Comparison of ENCODE assay signal across 19 cellular contexts in the genomic region with DNA sequence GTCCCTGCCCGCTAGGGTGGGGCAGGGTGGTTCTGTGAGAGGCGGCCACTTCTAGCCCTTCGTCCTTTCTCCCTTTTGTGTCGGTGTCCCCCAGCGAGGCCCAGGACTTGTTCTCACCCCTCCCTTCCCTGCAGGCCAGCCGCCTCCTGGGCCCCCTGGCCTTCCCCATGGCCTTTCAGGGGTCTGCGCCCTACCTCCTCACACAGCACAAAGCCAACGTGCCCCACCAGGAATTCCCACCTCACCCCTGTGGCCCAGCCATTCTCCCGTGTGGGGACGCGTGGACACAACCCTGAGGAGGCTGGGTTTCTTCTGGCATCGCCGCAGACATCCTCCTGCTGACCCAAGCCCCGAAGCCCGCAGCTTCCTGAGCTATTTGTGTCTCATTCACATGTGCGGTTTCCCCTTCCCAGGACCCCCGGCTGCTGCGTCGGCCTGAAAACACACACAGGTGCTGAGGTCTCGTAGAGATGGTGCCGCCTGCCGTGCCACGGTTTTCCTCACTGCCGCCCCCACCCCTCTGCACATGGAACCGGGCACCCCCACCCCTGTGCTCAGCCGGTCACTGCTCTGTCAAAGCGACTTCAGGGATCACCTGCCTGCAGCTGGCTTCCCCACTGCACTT.
DNase-seq lines count a peak whose midpoint lies in the region; ATAC-seq, FAIRE-seq and TF ChIP-seq lines count a peak whose summit lies in the region.
"Had no signal": no experiment of that assay in that cellular context is flagged by ENCODE, and none has a peak within 500 bp of the region (broad histone marks: within the 10 kb centered on the region; RNA-seq: fewer than 3 reads in every experiment).

No MANE protein-coding gene starts in this region.

- FAIRE-seq in keratinocyte (lab: Jason Lieb, UNC), result no peak
- FAIRE-seq: G401.6, GM12892, GM19239 had no signal

- H3K27me3 Mint-ChIP-seq in neural progenitor cell (ENCODE audit: insufficient read depth, low read depth), result peaks cover 5% of the 10 kb centered on the region
- H3K27me3 Mint-ChIP-seq: B cell had no signal

- H3K27ac ChIP-seq in BLaER1 treated with 17β-estradiol and CSF1 and Interleukin-3, amounts not matched to agents 10 nM and 100 nM, result no peak overlapping the region
- H3K27ac ChIP-seq in RWPE1 (peak overlapping the region; percentile 66), keratinocyte (ENCODE audit: control insufficient read depth, insufficient read depth, low read length) (no peak overlapping the region), neural progenitor cell (no peak overlapping the region), Peyer's patch (no peak overlapping the region)

- peaks cover 22% of the 10 kb centered on the region for H3K4me1 Mint-ChIP-seq in neural progenitor cell
- H3K4me1 Mint-ChIP-seq: B cell; CD4-positive, alpha-beta memory T cell had no signal

- no peak for ATAC-seq in GM21390 (IDR thresholded peaks at IDR 0.05; ENCODE audit: unreplicated experiment)
- ATAC-seq: GM23338 had no signal

- H3K4me1 ChIP-seq in BLaER1 treated with 17β-estradiol and CSF1 and Interleukin-3, amounts not matched to agents 10 nM and 100 nM, result peaks cover 12 to 57% (median 48%) of the 10 kb centered on the region in 10 experiments; a peak in 18 of 20 replicates
- H3K4me1 ChIP-seq in keratinocyte (ENCODE audit: control insufficient read depth, extremely low read depth, insufficient read depth, low read length) (peaks cover 20% of the 10 kb centered on the region), neural progenitor cell (peaks cover 9% of the 10 kb centered on the region), Peyer's patch (no peaks in the 10 kb centered on the region)
- H3K4me1 ChIP-seq: HAP-1 had no signal

- H3K27ac Mint-ChIP-seq in neural progenitor cell, result peak overlapping the region; percentile 79
- H3K27ac Mint-ChIP-seq: B cell; CD4-positive, alpha-beta memory T cell; GM23338; HFFc6 had no signal

- no peak overlapping the region for H3K4me3 ChIP-seq in BLaER1 treated with 17β-estradiol and CSF1 and Interleukin-3, amounts not matched to agents 10 nM and 100 nM
- H3K4me3 ChIP-seq in keratinocyte (ENCODE audit: control insufficient read depth in 2 of 3, extremely low read depth in 1 of 3, insufficient read depth in 2 of 3, low read depth in 1 of 3, low read length in 3 of 3), result no peak overlapping the region
- H3K4me3 ChIP-seq in neural progenitor cell, result no peak overlapping the region
- H3K4me3 ChIP-seq in Peyer's patch, result no peak overlapping the region
- H3K4me3 ChIP-seq: GM23338, HAP-1 had no signal

- CTCF ChIA-PET in RWPE1 (lab: Yijun Ruan, JAX), result interaction anchor here (0.5 to 0.6 kb wide), 3 partner anchors 102 to 302 kb away, joined by 3 to 6 read pairs (median 3); no protein-coding TSS in a partner anchor

- dilution Hi-C loops in keratinocyte (cut with MboI; ENCODE audit: extremely low pct_ligation_motif_present, low sequenced_read_pairs), result no loop called here

- H3K36me3 Mint-ChIP-seq in neural progenitor cell, result no peaks in the 10 kb centered on the region
- H3K36me3 Mint-ChIP-seq: CD4-positive, alpha-beta memory T cell had no signal

- H3K79me2 ChIP-seq in keratinocyte (ENCODE audit: control insufficient read depth, insufficient read depth, low read length) (no peaks in the 10 kb centered on the region), neural progenitor cell (ENCODE audit: low read depth) (no peaks in the 10 kb centered on the region)

- H3K9me3 ChIP-seq in BLaER1 treated with 17β-estradiol and CSF1 and Interleukin-3, amounts not matched to agents 10 nM and 100 nM (replicated peaks in 1 of 11), result no peaks in the 10 kb centered on the region
- H3K9me3 ChIP-seq in keratinocyte (ENCODE audit: control insufficient read depth, low read depth, low read length) (no peaks in the 10 kb centered on the region), neural progenitor cell (ENCODE audit: low read depth) (no peaks in the 10 kb centered on the region), Peyer's patch (no peaks in the 10 kb centered on the region)
- H3K9me3 ChIP-seq: HAP-1 had no signal

- no peaks in the 10 kb centered on the region for H3K36me3 ChIP-seq in BLaER1 treated with 17β-estradiol and CSF1 and Interleukin-3, amounts not matched to agents 10 nM and 100 nM
- H3K36me3 ChIP-seq in keratinocyte (ENCODE audit: control insufficient read depth in 2 of 2, extremely low read depth in 1 of 2, insufficient read depth in 2 of 2, low read length in 2 of 2) (no peaks in the 10 kb centered on the region), neural progenitor cell (no peaks in the 10 kb centered on the region), Peyer's patch (no peaks in the 10 kb centered on the region)
- H3K36me3 ChIP-seq: HAP-1 had no signal

- peak overlapping the region in 2 of 11 experiments; percentile 14 to 45; a peak in 3 of 22 replicates for H3K9ac ChIP-seq in BLaER1 treated with 17β-estradiol and CSF1 and Interleukin-3, amounts not matched to agents 10 nM and 100 nM
- H3K9ac ChIP-seq in keratinocyte (ENCODE audit: control insufficient read depth, extremely low read depth, insufficient read depth, low read length) (no peak overlapping the region), neural progenitor cell (no peak overlapping the region)

- H2AFZ ChIP-seq in keratinocyte (ENCODE audit: control insufficient read depth, low read length) (no peak overlapping the region), neural progenitor cell (replicated peaks) (no peak overlapping the region)
- H2AFZ ChIP-seq: GM23338 had no signal

- TF ChIP-seq CTCF in RWPE1 (conservative IDR thresholded peaks at IDR 0.05; ENCODE audit: low read depth), result no peak
- TF ChIP-seq CTCF in keratinocyte (optimal IDR thresholded peaks at IDR 0.05 in 1 of 3, IDR thresholded peaks at IDR 0.05 in 1 of 3, conservative IDR thresholded peaks at IDR 0.05 in 1 of 3; ENCODE audit: extremely low read depth in 1 of 3, insufficient read depth in 2 of 3, low read length in 3 of 3), result no peak
- TF ChIP-seq CTCF in neural progenitor cell (IDR thresholded peaks at IDR 0.05), result no peak
- no peak for TF ChIP-seq CTCF in Peyer's patch (IDR thresholded peaks at IDR 0.05)

- H3K9me1 ChIP-seq in keratinocyte (ENCODE audit: control insufficient read depth, extremely low read depth, insufficient read depth, low read length), result no peaks in the 10 kb centered on the region

- DNase-seq in RWPE1 (ENCODE audit: low spot score), result no peak
- no peak for DNase-seq in keratinocyte (ENCODE audit: low read depth, low spot score)
- no peak for DNase-seq in neural progenitor cell (ENCODE audit: low spot score)
- DNase-seq in cortex of kidney (lab: John Stamatoyannopoulos, UW), result no peak
- no peak for DNase-seq in OCI-M1 (lab: John Stamatoyannopoulos, UW)
- DNase-seq in Peyer's patch, result no peak
- DNase-seq: CD4-positive, alpha-beta memory T cell; COR-L47; DMS153; DND-41; HFFc6 had no signal

- H4K20me1 ChIP-seq in BLaER1 treated with 17β-estradiol and CSF1 and Interleukin-3, amounts not matched to agents 10 nM and 100 nM, result peaks cover 0 to 14% (median 0%) of the 10 kb centered on the region in 11 experiments; a peak in 6 of 22 replicates
- H4K20me1 ChIP-seq in keratinocyte (ENCODE audit: control insufficient read depth, extremely low read depth, insufficient read depth, low read length), result peaks cover 10% of the 10 kb centered on the region
- no peaks in the 10 kb centered on the region for H4K20me1 ChIP-seq in neural progenitor cell (ENCODE audit: low read depth)

- no peak overlapping the region for H3K4me3 Mint-ChIP-seq in neural progenitor cell
- H3K4me3 Mint-ChIP-seq: B cell; CD4-positive, alpha-beta memory T cell; GM23338; HFFc6 had no signal

- TF ChIP-seq POLR2A in Peyer's patch (IDR thresholded peaks at IDR 0.05), result no peak

- peak overlapping the region; percentile 13 to 92 (median 71) for H3K4me2 ChIP-seq in BLaER1 treated with 17β-estradiol and CSF1 and Interleukin-3, amounts not matched to agents 10 nM and 100 nM
- H3K4me2 ChIP-seq in keratinocyte (ENCODE audit: control insufficient read depth, extremely low read depth, insufficient read depth, low read depth, low read length) (peak overlapping the region; percentile 51), neural progenitor cell (no peak overlapping the region)
- H3K4me2 ChIP-seq: GM23338 had no signal

- POLR2A ChIA-PET in RWPE1 (lab: Yijun Ruan, JAX; ENCODE audit: low non-redundant PET), result no interaction called here

- no peaks in the 10 kb centered on the region for H3K9me3 Mint-ChIP-seq in neural progenitor cell
- H3K9me3 Mint-ChIP-seq: GM23338 had no signal

- peaks cover 0 to 15% (median 0%) of the 10 kb centered on the region in 11 experiments; a peak in 5 of 22 replicates for H3K27me3 ChIP-seq in BLaER1 treated with 17β-estradiol and CSF1 and Interleukin-3, amounts not matched to agents 10 nM and 100 nM
- H3K27me3 ChIP-seq in keratinocyte (ENCODE audit: control insufficient read depth, extremely low read depth, insufficient read depth, low read length) (peaks cover 30% of the 10 kb centered on the region), neural progenitor cell (peaks cover 4% of the 10 kb centered on the region), Peyer's patch (no peaks in the 10 kb centered on the region)

- no peaks in the 10 kb centered on the region for H3F3A ChIP-seq in neural progenitor cell (ENCODE audit: low read depth)
